ENCODE assay signal across 1 cellular context in genomic region chr6:137423444-137424168, GRCh38.
TF ChIP-seq lines count a peak whose summit lies in the region.

No MANE protein-coding gene starts in this region.

TF ChIP-seq in H1, 55 proteins besides CTCF, POLR2A, EP300 and RAD21 (continued from another document):
- TF ChIP-seq CHD7 (IDR thresholded peaks at IDR 0.05; ENCODE audit: insufficient replicate concordance, low read length) (peak; percentile 69), KDM1A (IDR thresholded peaks at IDR 0.05; ENCODE audit: borderline replicate concordance, low read length) (peak; percentile 21; the same call in 1 of the 2 replicates), CREB1 (IDR thresholded peaks at IDR 0.05) (peak; percentile 45; the same call in 1 of the 2 replicates), CHD1 (IDR thresholded peaks at IDR 0.05; ENCODE audit: low read depth, low read length) (no peak), GABPA (IDR thresholded peaks at IDR 0.05; ENCODE audit: borderline replicate concordance, insufficient read depth, low read length) (no peak), HDAC2 (IDR thresholded peaks at IDR 0.05; ENCODE audit: borderline replicate concordance in 1 of 2, low read depth in 2 of 2, low read length in 2 of 2) (peak in 1 of 2 experiments; percentile 94; a peak in 2 of 4 replicates), TEAD4 (IDR thresholded peaks at IDR 0.05; ENCODE audit: low read depth, low read length) (peak; percentile 59; the same call in 1 of the 2 replicates), SAP30 (IDR thresholded peaks at IDR 0.05; ENCODE audit: insufficient read depth, insufficient replicate concordance, low read length) (peak; percentile 84), RNF2 (IDR thresholded peaks at IDR 0.05; ENCODE audit: borderline replicate concordance, low read depth, low read length, missing control alignments, poor library complexity, severe bottlenecking) (no peak), ASH2L (IDR thresholded peaks at IDR 0.05; ENCODE audit: low read length) (peak; percentile 51), CTBP2 (IDR thresholded peaks at IDR 0.05; ENCODE audit: borderline replicate concordance, insufficient read depth, insufficient read length, low read length) (peak; percentile 100), TCF12 (IDR thresholded peaks at IDR 0.05; ENCODE audit: low read depth, low read length) (peak; percentile 43; the same call in 1 of the 2 replicates), MAFK (IDR thresholded peaks at IDR 0.05; ENCODE audit: low read depth, low read length) (no peak), CEBPB (IDR thresholded peaks at IDR 0.05; ENCODE audit: low read depth, low read length) (no peak), MAX (IDR thresholded peaks at IDR 0.05) (peak; percentile 41), NANOG (IDR thresholded peaks at IDR 0.05; ENCODE audit: insufficient read depth, low read depth, low read length, poor library complexity, severe bottlenecking) (peak; percentile 78), USF2 (IDR thresholded peaks at IDR 0.05; ENCODE audit: low read length) (0 out of 2 replicates have a peak, but pooled peaks have one; percentile 5), POU5F1 (IDR thresholded peaks at IDR 0.05; ENCODE audit: low read depth, low read length) (peak; percentile 39; the same call in 1 of the 2 replicates)
- TF ChIP-seq, protein P1, sequence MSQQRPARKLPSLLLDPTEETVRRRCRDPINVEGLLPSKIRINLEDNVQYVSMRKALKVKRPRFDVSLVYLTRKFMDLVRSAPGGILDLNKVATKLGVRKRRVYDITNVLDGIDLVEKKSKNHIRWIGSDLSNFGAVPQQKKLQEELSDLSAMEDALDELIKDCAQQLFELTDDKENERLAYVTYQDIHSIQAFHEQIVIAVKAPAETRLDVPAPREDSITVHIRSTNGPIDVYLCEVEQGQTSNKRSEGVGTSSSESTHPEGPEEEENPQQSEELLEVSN (IDR thresholded peaks at IDR 0.05), result no peak; the same call in 1 of the 2 replicates
TF ChIP-seq in H1: peak in this region for 15.
